Comparison of ENCODE assay signal across 25 cellular contexts in the genomic region with DNA sequence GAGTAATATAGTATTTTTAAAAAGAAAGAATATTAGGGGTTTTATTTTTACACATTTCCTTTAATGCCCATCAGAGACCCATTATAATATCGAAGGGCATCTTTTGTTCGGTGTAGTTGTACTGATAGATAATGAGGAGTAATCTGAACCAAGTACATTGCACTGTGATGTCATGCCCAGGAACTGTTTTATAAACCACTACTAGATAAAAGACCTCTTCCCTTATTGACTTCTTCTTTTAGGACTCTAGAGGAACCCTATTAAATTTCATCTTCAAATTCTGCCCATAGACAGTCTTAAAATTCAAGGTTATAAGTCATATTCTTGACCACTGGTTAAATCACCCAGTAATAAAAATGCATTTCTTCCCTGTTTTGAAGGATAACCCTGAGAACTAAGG.
"Had no signal": no experiment of that assay in that cellular context is flagged by ENCODE, and none has a peak within 500 bp of the region (broad histone marks: within the 10 kb centered on the region; RNA-seq: fewer than 3 reads in every experiment).

No MANE protein-coding gene starts in this region.

- ATAC-seq: activated CD8-positive, alpha-beta T cell treated with anti-CD3 and anti-CD28 coated beads, Interleukin-2, amount 10 ng/mL, durations not matched to agents 7 days and 5 days; activated naive CD4-positive, alpha-beta T cell treated with anti-CD3 and anti-CD28 coated beads, Interleukin-2, amount 50 U/mL, for 72 hours; body of pancreas; Right ventricle myocardium inferior had no signal

- DNase-seq: activated CD4-positive, alpha-beta T cell treated with anti-CD3 and anti-CD28 coated beads, Interleukin-2, amount 10 ng/mL, durations not matched to agents 24 days and 14 days; activated CD4-positive, alpha-beta T cell treated with anti-CD3 and anti-CD28 coated beads, Interleukin-2, amount 50 U/mL, for 4 hours; activated CD8-positive, alpha-beta T cell treated with anti-CD3 and anti-CD28 coated beads, Interleukin-2, amount 10 ng/mL, durations not matched to agents 7 days and 5 days; activated gamma-delta T cell treated with Interleukin-2 at 50 U/mL for 16 hours; activated naive CD4-positive, alpha-beta T cell treated with anti-CD3 and anti-CD28 coated beads for 36 hours; activated T-cell treated with anti-CD3 and anti-CD28 coated beads, Interleukin-2, amount 50 U/mL, for 24 hours; adrenal gland; body of pancreas; Karpas-422; KBM-7; NCI-H1092 treated with DMSO at 0.1 percent for 48 hours; NCI-H1417; NCI-H146; NCI-H187; NCI-H2029 treated with DMSO at 0.1 percent for 48 hours; NCI-H2107; NCI-H2171; NCI-H510A; NCI-H526; NCI-H748 treated with DMSO at 0.1 percent for 48 hours; PC-9; SIG-M5; T1000 had no signal
